In genomic region chr20:4555188-4555893, GRCh38 we compare ENCODE assay signal across 17 cellular contexts.
DNase-seq lines count a peak whose midpoint lies in the region; ATAC-seq and TF ChIP-seq lines count a peak whose summit lies in the region.
"Had no signal": no experiment of that assay in that cellular context is flagged by ENCODE, and none has a peak within 500 bp of the region (broad histone marks: within the 10 kb centered on the region; RNA-seq: fewer than 3 reads in every experiment).

No MANE protein-coding gene starts in this region.

- no peaks in the 10 kb centered on the region for H3K27me3 ChIP-seq in breast epithelium

- H3K27me3 Mint-ChIP-seq in MCF 10A (ENCODE audit: insufficient read depth, unreplicated experiment) (no peaks in the 10 kb centered on the region), chondrocyte (ENCODE audit: low read depth) (no peaks in the 10 kb centered on the region)

- TF ChIP-seq CTCF in MCF 10A (IDR thresholded peaks at IDR 0.05; ENCODE audit: unreplicated experiment) (no peak), breast epithelium (IDR thresholded peaks at IDR 0.05) (no peak), fibroblast of pulmonary artery (IDR thresholded peaks at IDR 0.05; ENCODE audit: low read length, missing control alignments) (no peak), chondrocyte (IDR thresholded peaks at IDR 0.05) (no peak)

- POLR2A ChIA-PET in MCF 10A (lab: Yijun Ruan, JAX) = no interaction called here

- no peak overlapping the region for H3K27ac ChIP-seq in breast epithelium
- H3K27ac ChIP-seq: left ventricle myocardium inferior, pancreas, stomach had no signal

- no peak for TF ChIP-seq POLR2A in breast epithelium (IDR thresholded peaks at IDR 0.05)

- H3K4me3 Mint-ChIP-seq in MCF 10A (ENCODE audit: unreplicated experiment) = no peak overlapping the region
- H3K4me3 Mint-ChIP-seq in chondrocyte (ENCODE audit: unreplicated experiment) = no peak overlapping the region

- H3K4me1 ChIP-seq in breast epithelium = no peaks in the 10 kb centered on the region
- H3K4me1 ChIP-seq: left ventricle myocardium inferior, pancreas, stomach had no signal

- H3K9me3 Mint-ChIP-seq in MCF 10A (ENCODE audit: unreplicated experiment) = no peaks in the 10 kb centered on the region
- H3K9me3 Mint-ChIP-seq in chondrocyte (ENCODE audit: low read depth) = peaks cover 5% of the 10 kb centered on the region
- H3K9me3 Mint-ChIP-seq: activated T-helper 2 cell treated with anti-CD3 and anti-CD28 coated beads, Interferon-gamma antibody, Interleukin-2, Interleukin-4, amounts not matched to agents 10 μg/mL and 5 μg/mL and 100 μg/mL, durations not matched to agents 14 hours and 24 hours and 36 hours had no signal

- DNase-seq in MCF 10A (ENCODE audit: unreplicated experiment) = peak; percentile 68
- DNase-seq in breast epithelium (ENCODE audit: low spot score in 2 of 2) = no peak
- peak; percentile 40 for DNase-seq in fibroblast of pulmonary artery (ENCODE audit: low read depth)
- no peak for DNase-seq in chondrocyte (ENCODE audit: low spot score)
- DNase-seq in T-helper 2 cell = no peak
- DNase-seq: GF-D8; KBM-7; left ventricle myocardium inferior; NCI-H2171; pancreas; stimulated activated CD4-positive, alpha-beta T cell treated with anti-CD3 and anti-CD28 coated beads, Interleukin-4, amount 100 ng/mL, for 4 hours; stomach had no signal

- H3K27ac Mint-ChIP-seq in MCF 10A (ENCODE audit: low read depth, unreplicated experiment) = no peak overlapping the region
- no peak overlapping the region for H3K27ac Mint-ChIP-seq in chondrocyte (ENCODE audit: unreplicated experiment)
- H3K27ac Mint-ChIP-seq: activated T-helper 2 cell treated with anti-CD3 and anti-CD28 coated beads, Interferon-gamma antibody, Interleukin-2, Interleukin-4, amounts not matched to agents 10 μg/mL and 5 μg/mL and 100 μg/mL, durations not matched to agents 14 hours and 24 hours and 36 hours had no signal

- CTCF ChIA-PET in MCF 10A (lab: Yijun Ruan, JAX) = interaction anchor here (2.0 kb wide), 1 partner anchor 13 kb away, joined by 4 read pairs; no protein-coding TSS in a partner anchor

- H3K36me3 ChIP-seq in breast epithelium = no peaks in the 10 kb centered on the region
- H3K36me3 ChIP-seq: left ventricle myocardium inferior, pancreas, stomach had no signal

- intact Hi-C loops in MCF 10A (cut with micrococcal nuclease) (no loop called here), breast epithelium (cut with DNase I; ENCODE audit: low total_unique reads) (no loop called here)

- ATAC-seq in SK-N-SH treated with all-trans-retinoic acid at 6 μM for 48 hours (peak; percentile 88), GM18909 (IDR thresholded peaks at IDR 0.05; ENCODE audit: poor library complexity, unreplicated experiment) (no peak), GM19035 (IDR thresholded peaks at IDR 0.05; ENCODE audit: unreplicated experiment) (no peak)
- ATAC-seq: activated CD4-positive, CD25-positive, alpha-beta regulatory T cell treated with anti-CD3 and anti-CD28 coated beads, Interleukin-2, amount 50 U/mL, for 24 hours; pancreas had no signal

- H3K4me1 Mint-ChIP-seq in MCF 10A (ENCODE audit: insufficient read depth, unreplicated experiment) = peaks cover 12% of the 10 kb centered on the region
- H3K4me1 Mint-ChIP-seq in chondrocyte (ENCODE audit: low read depth) = no peaks in the 10 kb centered on the region

- H3K36me3 Mint-ChIP-seq in MCF 10A (ENCODE audit: insufficient read depth, unreplicated experiment) (no peaks in the 10 kb centered on the region), chondrocyte (ENCODE audit: low read depth) (no peaks in the 10 kb centered on the region)

- H3K9me3 ChIP-seq in breast epithelium = peaks cover 0 to 12% of the 10 kb centered on the region in 2 donors
- H3K9me3 ChIP-seq: pancreas had no signal

- no TSS peak for BruUV-seq in MCF 10A (replicated peaks; lab: Mats Ljungman, UMichigan)

- H3K4me3 ChIP-seq in breast epithelium (no peak overlapping the region), fibroblast of pulmonary artery (replicated peaks; ENCODE audit: low read depth, low read length) (no peak overlapping the region)
- H3K4me3 ChIP-seq: left ventricle myocardium inferior, pancreas, stomach had no signal

TF ChIP-seq in SK-N-SH treated with all-trans-retinoic acid at 6 μM for 48 hours, 23 proteins besides CTCF, POLR2A, EP300 and RAD21:
- TF ChIP-seq ZFP30 (CRISPR knock-in tag; IDR thresholded peaks at IDR 0.05) (no peak), TSHZ2 (CRISPR knock-in tag; IDR thresholded peaks at IDR 0.05) (no peak), PATZ1 (CRISPR knock-in tag; IDR thresholded peaks at IDR 0.05; ENCODE audit: borderline replicate concordance) (no peak), RARB (CRISPR knock-in tag; IDR thresholded peaks at IDR 0.05) (no peak), ZFP3 (CRISPR knock-in tag; IDR thresholded peaks at IDR 0.05) (no peak), ZNF8 (CRISPR knock-in tag; IDR thresholded peaks at IDR 0.05) (no peak), ARNTL (CRISPR knock-in tag; IDR thresholded peaks at IDR 0.05; ENCODE audit: borderline replicate concordance, low read depth) (no peak), SNAI2 (CRISPR knock-in tag; IDR thresholded peaks at IDR 0.05) (no peak), ZC3H10 (CRISPR knock-in tag; IDR thresholded peaks at IDR 0.05) (no peak), BACH2 (CRISPR knock-in tag; IDR thresholded peaks at IDR 0.05; ENCODE audit: borderline replicate concordance) (no peak), GLIS3 (CRISPR knock-in tag; IDR thresholded peaks at IDR 0.05) (no peak), TOX (CRISPR knock-in tag; IDR thresholded peaks at IDR 0.05; ENCODE audit: borderline replicate concordance) (no peak), OSR1 (CRISPR knock-in tag; IDR thresholded peaks at IDR 0.05) (no peak), ZNF565 (CRISPR knock-in tag; conservative IDR thresholded peaks at IDR 0.05; ENCODE audit: low read depth) (no peak), CSRNP3 (CRISPR knock-in tag; IDR thresholded peaks at IDR 0.05) (no peak)
TF ChIP-seq in SK-N-SH treated with all-trans-retinoic acid at 6 μM for 48 hours: peak in this region for 0.

Comparison
In these comparisons a context has a peak if more than half of its experiments do, and no peak if none do; other contexts are left out.
1. DNase-seq: peak in MCF 10A (single experiment) and fibroblast of pulmonary artery (single experiment); none in breast epithelium (0 of 2), chondrocyte (single experiment) and T-helper 2 cell (0 of 5).